In the genomic region with DNA sequence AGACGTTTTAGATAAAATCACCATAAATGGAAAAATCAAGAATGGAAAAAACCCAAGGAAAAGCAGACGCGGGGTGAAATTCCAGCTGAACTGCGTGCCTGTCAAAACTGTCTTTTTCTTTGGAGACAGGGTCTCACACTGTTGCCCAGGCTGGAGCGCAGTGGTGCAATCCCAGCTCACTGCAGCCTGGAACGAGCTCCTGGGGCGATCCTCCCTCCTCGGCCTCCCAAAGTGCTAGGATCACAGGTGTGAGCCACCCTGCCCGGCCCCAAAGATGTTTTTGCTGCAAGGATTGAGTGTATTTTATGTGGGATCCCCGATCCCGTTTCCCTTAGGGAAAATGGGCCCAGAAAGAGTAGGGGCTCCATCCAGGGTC, we compare ENCODE assay signal across 16 cellular contexts. TPM values are rescaled to one million over a fixed set of nuclear protein-coding genes. Genes with fewer than 3 reads are reported as not detected.
DNase-seq lines count a peak whose midpoint lies in the region; ATAC-seq and TF ChIP-seq lines count a peak whose summit lies in the region.
"Had no signal": no experiment of that assay in that cellular context is flagged by ENCODE, and none has a peak within 500 bp of the region (broad histone marks: within the 10 kb centered on the region; RNA-seq: fewer than 3 reads in every experiment).

No MANE protein-coding gene starts in this region.

- peak overlapping the region in 6 of 8 donors; percentile 75 to 99 (median 86) for H3K27ac ChIP-seq in spleen
- H3K27ac ChIP-seq: breast epithelium, tibial artery had no signal

- H3K27ac Mint-ChIP-seq in T-helper 17 cell (no peak overlapping the region), immature natural killer cell (peak overlapping the region; percentile 51 to 93 (median 82))

- 72 to 82% (median 76%) methylated on average over 11 of the region's 11 CpGs for WGBS in spleen, 5 donors

- H3K9me3 ChIP-seq in T-helper 17 cell (ENCODE audit: control insufficient read depth, low read length, poor library complexity, severe bottlenecking) = no peaks in the 10 kb centered on the region
- no peaks in the 10 kb centered on the region for H3K9me3 ChIP-seq in spleen
- H3K9me3 ChIP-seq: breast epithelium, left lung, tibial artery had no signal

- DNase-seq in activated T-cell treated with anti-CD3 and anti-CD28 coated beads, Interleukin-2, amount 50 U/mL, for 4 hours = no peak
- DNase-seq in activated T-cell treated with anti-CD3 and anti-CD28 coated beads for 4 hours (no peak), T-helper 17 cell (no peak), immature natural killer cell (no peak), spleen (no peak), NCI-H526 treated with DMSO at 0.1 percent for 48 hours (lab: John Stamatoyannopoulos, UW) (no peak)
- DNase-seq in stimulated activated CD4-positive, alpha-beta T cell treated with anti-CD3 and anti-CD28 coated beads, Interleukin-1b, Interleukin-23, amount 100 ng/mL, for 48 hours = no peak
- DNase-seq: ACHN, left lung, NCI-H1417 treated with DMSO at 0.1 percent for 48 hours, occipital lobe, tibial artery had no signal

- peaks cover 11 to 98% (median 41%) of the 10 kb centered on the region in 6 donors for H3K4me1 ChIP-seq in spleen
- H3K4me1 ChIP-seq: breast epithelium had no signal

- no peak for TF ChIP-seq POLR2A in spleen (IDR thresholded peaks at IDR 0.05)

- H3K9me3 Mint-ChIP-seq in activated T-cell treated with anti-CD3 and anti-CD28 coated beads, Interleukin-2, amount 50 U/mL, for 4 hours = no peaks in the 10 kb centered on the region
- H3K9me3 Mint-ChIP-seq in immature natural killer cell = no peaks in the 10 kb centered on the region

- peak overlapping the region; percentile 17 for H3K4me3 Mint-ChIP-seq in activated T-cell treated with anti-CD3 and anti-CD28 coated beads, Interleukin-2, amount 50 U/mL, for 4 hours
- peak overlapping the region; percentile 74 for H3K4me3 Mint-ChIP-seq in T-helper 17 cell
- H3K4me3 Mint-ChIP-seq in immature natural killer cell = peak overlapping the region; percentile 87 to 92 (median 91)

- ATAC-seq in activated T-cell treated with anti-CD3 and anti-CD28 coated beads, Interleukin-2, amount 50 U/mL, for 4 hours = no peak
- ATAC-seq in T-helper 17 cell = no peak
- no peak for ATAC-seq in HG02763 (IDR thresholded peaks at IDR 0.05; ENCODE audit: unreplicated experiment)

- H3K4me3 ChIP-seq in spleen = peak overlapping the region in 5 of 8 donors; percentile 37 to 72 (median 44)

- TF ChIP-seq CTCF in spleen (IDR thresholded peaks at IDR 0.05 in 8 of 11, conservative IDR thresholded peaks at IDR 0.05 in 3 of 11) = no peak

- intact Hi-C loops in spleen (cut with DNase I; ENCODE audit: low total_unique reads) = no loop called here

- peaks cover 0 to 16% (median 0%) of the 10 kb centered on the region in 6 donors for H3K36me3 ChIP-seq in spleen
- H3K36me3 ChIP-seq: breast epithelium had no signal

- H3K36me3 Mint-ChIP-seq in activated T-cell treated with anti-CD3 and anti-CD28 coated beads, Interleukin-2, amount 50 U/mL, for 4 hours (ENCODE audit: insufficient read depth) = no peaks in the 10 kb centered on the region
- H3K36me3 Mint-ChIP-seq in T-helper 17 cell (ENCODE audit: low read depth) = no peaks in the 10 kb centered on the region
- H3K36me3 Mint-ChIP-seq in immature natural killer cell = no peaks in the 10 kb centered on the region

- no peaks in the 10 kb centered on the region for H3K27me3 ChIP-seq in spleen (replicated peaks in 1 of 7)
- H3K27me3 ChIP-seq: breast epithelium had no signal

- H3K4me1 Mint-ChIP-seq in activated T-cell treated with anti-CD3 and anti-CD28 coated beads, Interleukin-2, amount 50 U/mL, for 4 hours (ENCODE audit: low read depth) = peaks cover 14% of the 10 kb centered on the region
- H3K4me1 Mint-ChIP-seq in T-helper 17 cell = peaks cover 11% of the 10 kb centered on the region
- H3K4me1 Mint-ChIP-seq in immature natural killer cell = peaks cover 17 to 24% of the 10 kb centered on the region in 2 donors

- no peaks in the 10 kb centered on the region for H3K27me3 Mint-ChIP-seq in activated T-cell treated with anti-CD3 and anti-CD28 coated beads, Interleukin-2, amount 50 U/mL, for 4 hours (ENCODE audit: low read depth)
- H3K27me3 Mint-ChIP-seq in T-helper 17 cell = no peaks in the 10 kb centered on the region
- peaks cover 10 to 21% (median 14%) of the 10 kb centered on the region in 3 donors for H3K27me3 Mint-ChIP-seq in immature natural killer cell (ENCODE audit: low read depth in 3 of 3)

RNA-seq across cellular contexts. Expression of gene PEAK3, which starts 0.9 kb away (rescaled TPM):
- under 1 TPM in 1 of 3 donors, not detected in 2; 0.11 TPM for total RNA-seq in activated T-cell treated with anti-CD3 and anti-CD28 coated beads, Interleukin-2, amount 50 U/mL, for 4 hours
- total RNA-seq in T-helper 17 cell (not detected), spleen (10 to 100 TPM in 2 of 7 donors, 1 to 10 TPM in 5; 5.7 to 17.4 (median 6.8) TPM)
- polyA plus RNA-seq in immature natural killer cell (10 to 100 TPM in 1 of 3 donors, 1 to 10 TPM in 1, under 1 TPM in 1; 0.96 to 10.8 (median 2.5) TPM), spleen (under 1 TPM; 0.30 to 0.93 (median 0.50) TPM)
- total RNA-seq: endothelial cell of umbilical vein, NCI-H460, occipital lobe had no signal

RNA-seq across cellular contexts. Expression of gene LINGO3, which starts 25.1 kb away (rescaled TPM):
- not detected for total RNA-seq in activated T-cell treated with anti-CD3 and anti-CD28 coated beads, Interleukin-2, amount 50 U/mL, for 4 hours
- total RNA-seq in T-helper 17 cell (under 1 TPM; 0.20 to 0.29 TPM), spleen (1 to 10 TPM in 2 of 7 donors, under 1 TPM in 5; 0.26 to 2.6 (median 0.70) TPM)
- polyA plus RNA-seq in immature natural killer cell (10 to 100 TPM in 1 of 3 donors, 1 to 10 TPM in 2; 2.7 to 13.2 (median 2.7) TPM), spleen (1 to 10 TPM in 1 of 3 donors, under 1 TPM in 2; 0.43 to 1.2 (median 0.82) TPM)
- total RNA-seq: endothelial cell of umbilical vein had no signal
- polyA plus RNA-seq: endothelial cell of umbilical vein had no signal

RNA-seq across cellular contexts. Expression of gene JSRP1, which starts 26.6 kb away (rescaled TPM):
- under 1 TPM; 0.63 to 0.95 (median 0.89) TPM for total RNA-seq in activated T-cell treated with anti-CD3 and anti-CD28 coated beads, Interleukin-2, amount 50 U/mL, for 4 hours
- total RNA-seq in T-helper 17 cell (1 to 10 TPM in 1 of 2 donors, under 1 TPM in 1; 0.55 to 1.0 TPM), spleen (1 to 10 TPM; 1.2 to 4.8 (median 3.4) TPM)
- polyA plus RNA-seq in immature natural killer cell (under 1 TPM in 1 of 3 donors, not detected in 2; 0.94 TPM), spleen (1 to 10 TPM; 1.2 to 3.0 (median 2.8) TPM)
- total RNA-seq: endothelial cell of umbilical vein, NCI-H460, occipital lobe had no signal
- polyA plus RNA-seq: endothelial cell of umbilical vein had no signal

RNA-seq across cellular contexts. Expression of gene AMH, which starts 33.7 kb away (rescaled TPM):
- 1 to 10 TPM; 3.9 to 9.4 (median 5.8) TPM for total RNA-seq in activated T-cell treated with anti-CD3 and anti-CD28 coated beads, Interleukin-2, amount 50 U/mL, for 4 hours
- total RNA-seq in T-helper 17 cell (1 to 10 TPM in 1 of 2 donors, under 1 TPM in 1; 0.50 to 2.7 TPM), spleen (1 to 10 TPM in 4 of 7 donors, under 1 TPM in 3; 0.79 to 5.7 (median 2.1) TPM)
- polyA plus RNA-seq in immature natural killer cell (not detected), spleen (1 to 10 TPM in 1 of 3 donors, under 1 TPM in 2; 0.20 to 1.2 (median 0.58) TPM)
- total RNA-seq: occipital lobe had no signal

RNA-seq across cellular contexts. Expression of gene LSM7, which starts 45.5 kb away (rescaled TPM):
- 100 to 1,000 TPM; 275 to 313 (median 307) TPM for total RNA-seq in activated T-cell treated with anti-CD3 and anti-CD28 coated beads, Interleukin-2, amount 50 U/mL, for 4 hours
- 10 to 100 TPM; 71.5 to 72.2 TPM for total RNA-seq in T-helper 17 cell
- 100 to 1,000 TPM; 163 to 285 (median 170) TPM for polyA plus RNA-seq in immature natural killer cell
- 100 to 1,000 TPM in 3 of 7 donors, 10 to 100 TPM in 4; 60.7 to 131 (median 82.8) TPM for total RNA-seq in spleen
- 100 to 1,000 TPM; 435 to 524 (median 459) TPM for polyA plus RNA-seq in spleen

Comparison
In these comparisons a context has a peak if more than half of its experiments do, and no peak if none do; other contexts are left out.
1. H3K4me3 Mint-ChIP-seq: peak in every context shown above with its lines; median percentile 91 in immature natural killer cell; 74 in T-helper 17 cell; 17 in activated T-cell treated with anti-CD3 and anti-CD28 coated beads, Interleukin-2, amount 50 U/mL, for 4 hours.
2. RNA of gene PEAK3, which starts 0.9 kb away (total RNA-seq): 5.7 to 17.4 TPM in spleen; not detected in T-helper 17 cell and 0.11 TPM in activated T-cell treated with anti-CD3 and anti-CD28 coated beads, Interleukin-2, amount 50 U/mL, for 4 hours; every median in the first group is over 4 times any median in the second.